12 cellular contexts compared by ENCODE assay signal in the genomic region with DNA sequence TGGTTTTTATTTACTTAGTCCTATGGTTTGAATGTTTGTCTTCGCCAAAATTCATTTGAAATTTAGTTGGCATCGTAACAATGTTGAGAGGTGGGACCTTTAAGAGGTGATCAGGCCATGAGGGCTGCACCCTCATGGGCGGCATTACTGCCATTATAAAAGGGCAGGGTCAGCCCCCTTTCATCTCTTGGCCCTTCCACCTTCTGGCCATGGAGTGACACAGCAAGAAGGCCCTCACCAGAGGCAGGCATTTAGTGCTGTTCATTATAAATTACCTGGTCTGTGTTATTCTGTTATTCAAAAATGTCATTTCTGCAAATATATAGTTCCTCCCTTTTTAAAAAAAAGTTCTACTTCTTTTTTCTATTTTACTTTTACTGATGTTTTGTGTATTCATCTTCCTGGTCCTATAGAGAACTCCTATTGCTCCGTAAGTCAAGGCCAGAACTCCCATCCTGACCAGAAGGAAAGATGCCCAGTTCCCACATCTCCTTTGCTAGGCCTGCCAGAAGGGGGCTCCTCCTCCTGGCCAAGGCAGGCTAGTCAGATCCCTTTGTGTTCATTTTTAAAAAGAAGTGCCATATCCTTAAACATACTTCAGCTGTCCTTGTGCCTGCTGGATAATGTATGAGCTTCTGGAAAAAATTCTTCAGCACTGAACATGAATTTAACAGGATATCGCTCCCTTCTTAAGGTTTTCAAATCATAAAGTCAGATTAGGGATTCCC. TPM values are rescaled to one million over a fixed set of nuclear protein-coding genes. Genes with fewer than 3 reads are reported as not detected.
DNase-seq lines count a peak whose midpoint lies in the region; ATAC-seq and TF ChIP-seq lines count a peak whose summit lies in the region.
"Had no signal": no experiment of that assay in that cellular context is flagged by ENCODE, and none has a peak within 500 bp of the region (broad histone marks: within the 10 kb centered on the region; RNA-seq: fewer than 3 reads in every experiment).

No MANE protein-coding gene starts in this region.

- DNase-seq in left ventricle myocardium inferior (no peak), cardiac septum (ENCODE audit: low spot score) (no peak), SK-MEL-5 (ENCODE audit: low read depth, low spot score) (peak; percentile 72), fibroblast of the aortic adventitia (ENCODE audit: low read depth) (peak; percentile 49), NCI-H187 (lab: John Stamatoyannopoulos, UW) (no peak)
- no peak for DNase-seq in activated naive CD8-positive, alpha-beta T cell treated with anti-CD3 and anti-CD28 coated beads, Interleukin-2, amount 50 U/mL, for 24 hours
- DNase-seq: left ventricle myocardium superior; stimulated activated CD4-positive, alpha-beta T cell treated with anti-CD3 and anti-CD28 coated beads, Interleukin-4, amount 100 ng/mL, for 24 hours had no signal

- H3K27ac ChIP-seq in left ventricle myocardium inferior (replicated peaks): no peak overlapping the region
- H3K27ac ChIP-seq: ascending aorta had no signal

- H3K4me1 Mint-ChIP-seq in activated naive CD8-positive, alpha-beta T cell treated with anti-CD3 and anti-CD28 coated beads, Interleukin-2, amount 50 U/mL, for 24 hours: peaks cover 25% of the 10 kb centered on the region

- H3K4me3 Mint-ChIP-seq in activated naive CD8-positive, alpha-beta T cell treated with anti-CD3 and anti-CD28 coated beads, Interleukin-2, amount 50 U/mL, for 24 hours: no peak overlapping the region
- H3K4me3 Mint-ChIP-seq: T-helper 1 cell treated with Interleukin-12 subunit alpha and Interleukin-12 subunit beta and Interleukin-4 antibody, amounts not matched to agents 30 μg/mL and 1 μg/mL, for 36 hours had no signal

- no peaks in the 10 kb centered on the region for H3K27me3 ChIP-seq in left ventricle myocardium inferior (ENCODE audit: low read depth)
- H3K27me3 ChIP-seq: ascending aorta had no signal

- no peaks in the 10 kb centered on the region for H3K9me3 Mint-ChIP-seq in activated naive CD8-positive, alpha-beta T cell treated with anti-CD3 and anti-CD28 coated beads, Interleukin-2, amount 50 U/mL, for 24 hours
- H3K9me3 Mint-ChIP-seq: T-helper 1 cell treated with Interleukin-12 subunit alpha and Interleukin-12 subunit beta and Interleukin-4 antibody, amounts not matched to agents 30 μg/mL and 1 μg/mL, for 36 hours had no signal

- TF ChIP-seq CTCF in left ventricle myocardium inferior (IDR thresholded peaks at IDR 0.05; ENCODE audit: borderline replicate concordance) (peak; percentile 44), fibroblast of the aortic adventitia (IDR thresholded peaks at IDR 0.05; ENCODE audit: insufficient read depth, low read length) (peak; percentile 64)

- ATAC-seq in activated naive CD8-positive, alpha-beta T cell treated with anti-CD3 and anti-CD28 coated beads, Interleukin-2, amount 50 U/mL, for 24 hours: no peak
- no peak for ATAC-seq in GM21825 (IDR thresholded peaks at IDR 0.05; ENCODE audit: unreplicated experiment)
- no peak for ATAC-seq in GM19452 (IDR thresholded peaks at IDR 0.05; ENCODE audit: unreplicated experiment)
- ATAC-seq: left ventricle myocardium superior had no signal

- H3K27me3 Mint-ChIP-seq in activated naive CD8-positive, alpha-beta T cell treated with anti-CD3 and anti-CD28 coated beads, Interleukin-2, amount 50 U/mL, for 24 hours: no peaks in the 10 kb centered on the region

- no peaks in the 10 kb centered on the region for H3K36me3 Mint-ChIP-seq in activated naive CD8-positive, alpha-beta T cell treated with anti-CD3 and anti-CD28 coated beads, Interleukin-2, amount 50 U/mL, for 24 hours (ENCODE audit: low read depth)

- H3K9me3 ChIP-seq in left ventricle myocardium inferior (replicated peaks): no peaks in the 10 kb centered on the region
- H3K9me3 ChIP-seq: ascending aorta had no signal

- in situ Hi-C loops in SK-MEL-5 (cut with HindIII; ENCODE audit: low pct_unique_long_range_greater_than_20kb, low sequenced_read_pairs): no loop called here

- H3K4me3 ChIP-seq in left ventricle myocardium inferior (no peak overlapping the region), fibroblast of the aortic adventitia (ENCODE audit: low read depth, low read length) (no peak overlapping the region)
- H3K4me3 ChIP-seq: ascending aorta had no signal

- peaks cover 15% of the 10 kb centered on the region for H3K4me1 ChIP-seq in left ventricle myocardium inferior
- H3K4me1 ChIP-seq: ascending aorta had no signal

- H3K27ac Mint-ChIP-seq in activated naive CD8-positive, alpha-beta T cell treated with anti-CD3 and anti-CD28 coated beads, Interleukin-2, amount 50 U/mL, for 24 hours: no peak overlapping the region
- H3K27ac Mint-ChIP-seq: T-helper 1 cell treated with Interleukin-12 subunit alpha and Interleukin-12 subunit beta and Interleukin-4 antibody, amounts not matched to agents 30 μg/mL and 1 μg/mL, for 36 hours had no signal

- intact Hi-C loops in left ventricle myocardium inferior (cut with micrococcal nuclease) (no loop called here), cardiac septum (cut with DNase I) (no loop called here)

- H3K36me3 ChIP-seq in left ventricle myocardium inferior: no peaks in the 10 kb centered on the region
- H3K36me3 ChIP-seq: ascending aorta had no signal

RNA-seq across cellular contexts. Expression of a gene that starts 10.0 kb away (rescaled TPM):
- total RNA-seq in left ventricle myocardium inferior: 8.9 TPM
- 13.7 TPM for total RNA-seq in cardiac septum
- total RNA-seq in SK-MEL-5 (2014; rRNA removed; shearing (Covaris generic)): 44.0 and 58.6 TPM in 2 replicates
- 46.7 and 59.5 TPM in 2 replicates for polyA plus RNA-seq in SK-MEL-5 (2015; cell fraction: cytosol; rRNA removed)
- polyA plus RNA-seq in SK-MEL-5 (2015; cell fraction: nucleus; rRNA removed): 63.5 and 64.5 TPM in 2 replicates
- total RNA-seq in fibroblast of the aortic adventitia (ENCODE audit: low replicate concordance): 18.9 and 32.1 TPM in 2 replicates

Comparison
In these comparisons a context has a peak if more than half of its experiments do, and no peak if none do; other contexts are left out.
1. DNase-seq: peak in SK-MEL-5 (single experiment) and fibroblast of the aortic adventitia (single experiment); none in left ventricle myocardium inferior (single experiment), cardiac septum (single experiment), activated naive CD8-positive, alpha-beta T cell treated with anti-CD3 and anti-CD28 coated beads, Interleukin-2, amount 50 U/mL, for 24 hours (single experiment) and NCI-H187 (0 of 2).